Comparison of ENCODE assay signal across 1 cellular context in the genomic region with DNA sequence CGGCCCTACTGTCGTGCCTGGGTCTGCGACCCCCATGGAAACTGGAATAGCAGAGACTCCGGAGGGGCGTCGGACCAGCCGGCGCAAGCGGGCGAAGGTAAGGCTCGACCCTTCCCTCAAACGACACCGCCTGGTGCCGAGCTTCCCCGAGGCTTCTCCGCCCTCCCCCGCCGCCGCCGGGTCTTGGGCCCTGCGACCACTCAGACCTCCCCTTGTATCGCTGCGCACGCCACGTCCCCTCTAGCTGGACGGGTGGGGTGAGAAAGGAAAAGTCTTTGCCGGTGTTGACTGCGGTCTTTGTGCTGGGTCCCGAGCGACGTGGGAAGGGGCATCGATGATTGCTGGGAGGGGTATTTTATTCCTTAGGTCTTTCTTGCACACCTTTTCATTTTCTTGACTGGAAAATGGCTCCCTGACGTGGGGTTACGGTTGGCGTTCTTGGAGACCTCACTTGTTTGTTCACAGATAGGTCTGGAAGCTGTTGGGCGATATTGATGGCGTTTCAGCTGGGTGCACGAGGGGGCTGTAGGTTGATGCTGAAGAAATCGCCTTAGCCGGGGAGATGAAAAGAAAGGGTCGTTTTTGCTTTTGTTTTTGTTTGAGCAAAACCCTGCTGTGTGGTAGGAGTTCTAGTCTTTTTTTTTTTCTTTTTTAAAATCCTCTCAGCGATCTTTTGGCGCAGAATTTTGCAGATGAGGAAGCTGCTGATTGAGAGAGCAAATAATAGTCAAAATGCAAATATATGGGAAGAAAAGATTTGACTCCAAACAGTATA.
TF ChIP-seq lines count a peak whose summit lies in the region.

No MANE protein-coding gene starts in this region.

TF ChIP-seq in K562, 482 proteins besides CTCF, POLR2A, EP300 and RAD21 (continued from another document and continues in another):
- no peak for TF ChIP-seq HDAC8 (tag; IDR thresholded peaks at IDR 0.05)
- no peak for TF ChIP-seq ZNF124 (CRISPR knock-in tag; IDR thresholded peaks at IDR 0.05)
- no peak for TF ChIP-seq HOXB6 (CRISPR knock-in tag; IDR thresholded peaks at IDR 0.05; ENCODE audit: borderline replicate concordance)
- peak; percentile 50 for TF ChIP-seq RBBP5 (IDR thresholded peaks at IDR 0.05; ENCODE audit: borderline replicate concordance, insufficient read depth, low read length, poor library complexity, severe bottlenecking)
- TF ChIP-seq, protein P1, sequence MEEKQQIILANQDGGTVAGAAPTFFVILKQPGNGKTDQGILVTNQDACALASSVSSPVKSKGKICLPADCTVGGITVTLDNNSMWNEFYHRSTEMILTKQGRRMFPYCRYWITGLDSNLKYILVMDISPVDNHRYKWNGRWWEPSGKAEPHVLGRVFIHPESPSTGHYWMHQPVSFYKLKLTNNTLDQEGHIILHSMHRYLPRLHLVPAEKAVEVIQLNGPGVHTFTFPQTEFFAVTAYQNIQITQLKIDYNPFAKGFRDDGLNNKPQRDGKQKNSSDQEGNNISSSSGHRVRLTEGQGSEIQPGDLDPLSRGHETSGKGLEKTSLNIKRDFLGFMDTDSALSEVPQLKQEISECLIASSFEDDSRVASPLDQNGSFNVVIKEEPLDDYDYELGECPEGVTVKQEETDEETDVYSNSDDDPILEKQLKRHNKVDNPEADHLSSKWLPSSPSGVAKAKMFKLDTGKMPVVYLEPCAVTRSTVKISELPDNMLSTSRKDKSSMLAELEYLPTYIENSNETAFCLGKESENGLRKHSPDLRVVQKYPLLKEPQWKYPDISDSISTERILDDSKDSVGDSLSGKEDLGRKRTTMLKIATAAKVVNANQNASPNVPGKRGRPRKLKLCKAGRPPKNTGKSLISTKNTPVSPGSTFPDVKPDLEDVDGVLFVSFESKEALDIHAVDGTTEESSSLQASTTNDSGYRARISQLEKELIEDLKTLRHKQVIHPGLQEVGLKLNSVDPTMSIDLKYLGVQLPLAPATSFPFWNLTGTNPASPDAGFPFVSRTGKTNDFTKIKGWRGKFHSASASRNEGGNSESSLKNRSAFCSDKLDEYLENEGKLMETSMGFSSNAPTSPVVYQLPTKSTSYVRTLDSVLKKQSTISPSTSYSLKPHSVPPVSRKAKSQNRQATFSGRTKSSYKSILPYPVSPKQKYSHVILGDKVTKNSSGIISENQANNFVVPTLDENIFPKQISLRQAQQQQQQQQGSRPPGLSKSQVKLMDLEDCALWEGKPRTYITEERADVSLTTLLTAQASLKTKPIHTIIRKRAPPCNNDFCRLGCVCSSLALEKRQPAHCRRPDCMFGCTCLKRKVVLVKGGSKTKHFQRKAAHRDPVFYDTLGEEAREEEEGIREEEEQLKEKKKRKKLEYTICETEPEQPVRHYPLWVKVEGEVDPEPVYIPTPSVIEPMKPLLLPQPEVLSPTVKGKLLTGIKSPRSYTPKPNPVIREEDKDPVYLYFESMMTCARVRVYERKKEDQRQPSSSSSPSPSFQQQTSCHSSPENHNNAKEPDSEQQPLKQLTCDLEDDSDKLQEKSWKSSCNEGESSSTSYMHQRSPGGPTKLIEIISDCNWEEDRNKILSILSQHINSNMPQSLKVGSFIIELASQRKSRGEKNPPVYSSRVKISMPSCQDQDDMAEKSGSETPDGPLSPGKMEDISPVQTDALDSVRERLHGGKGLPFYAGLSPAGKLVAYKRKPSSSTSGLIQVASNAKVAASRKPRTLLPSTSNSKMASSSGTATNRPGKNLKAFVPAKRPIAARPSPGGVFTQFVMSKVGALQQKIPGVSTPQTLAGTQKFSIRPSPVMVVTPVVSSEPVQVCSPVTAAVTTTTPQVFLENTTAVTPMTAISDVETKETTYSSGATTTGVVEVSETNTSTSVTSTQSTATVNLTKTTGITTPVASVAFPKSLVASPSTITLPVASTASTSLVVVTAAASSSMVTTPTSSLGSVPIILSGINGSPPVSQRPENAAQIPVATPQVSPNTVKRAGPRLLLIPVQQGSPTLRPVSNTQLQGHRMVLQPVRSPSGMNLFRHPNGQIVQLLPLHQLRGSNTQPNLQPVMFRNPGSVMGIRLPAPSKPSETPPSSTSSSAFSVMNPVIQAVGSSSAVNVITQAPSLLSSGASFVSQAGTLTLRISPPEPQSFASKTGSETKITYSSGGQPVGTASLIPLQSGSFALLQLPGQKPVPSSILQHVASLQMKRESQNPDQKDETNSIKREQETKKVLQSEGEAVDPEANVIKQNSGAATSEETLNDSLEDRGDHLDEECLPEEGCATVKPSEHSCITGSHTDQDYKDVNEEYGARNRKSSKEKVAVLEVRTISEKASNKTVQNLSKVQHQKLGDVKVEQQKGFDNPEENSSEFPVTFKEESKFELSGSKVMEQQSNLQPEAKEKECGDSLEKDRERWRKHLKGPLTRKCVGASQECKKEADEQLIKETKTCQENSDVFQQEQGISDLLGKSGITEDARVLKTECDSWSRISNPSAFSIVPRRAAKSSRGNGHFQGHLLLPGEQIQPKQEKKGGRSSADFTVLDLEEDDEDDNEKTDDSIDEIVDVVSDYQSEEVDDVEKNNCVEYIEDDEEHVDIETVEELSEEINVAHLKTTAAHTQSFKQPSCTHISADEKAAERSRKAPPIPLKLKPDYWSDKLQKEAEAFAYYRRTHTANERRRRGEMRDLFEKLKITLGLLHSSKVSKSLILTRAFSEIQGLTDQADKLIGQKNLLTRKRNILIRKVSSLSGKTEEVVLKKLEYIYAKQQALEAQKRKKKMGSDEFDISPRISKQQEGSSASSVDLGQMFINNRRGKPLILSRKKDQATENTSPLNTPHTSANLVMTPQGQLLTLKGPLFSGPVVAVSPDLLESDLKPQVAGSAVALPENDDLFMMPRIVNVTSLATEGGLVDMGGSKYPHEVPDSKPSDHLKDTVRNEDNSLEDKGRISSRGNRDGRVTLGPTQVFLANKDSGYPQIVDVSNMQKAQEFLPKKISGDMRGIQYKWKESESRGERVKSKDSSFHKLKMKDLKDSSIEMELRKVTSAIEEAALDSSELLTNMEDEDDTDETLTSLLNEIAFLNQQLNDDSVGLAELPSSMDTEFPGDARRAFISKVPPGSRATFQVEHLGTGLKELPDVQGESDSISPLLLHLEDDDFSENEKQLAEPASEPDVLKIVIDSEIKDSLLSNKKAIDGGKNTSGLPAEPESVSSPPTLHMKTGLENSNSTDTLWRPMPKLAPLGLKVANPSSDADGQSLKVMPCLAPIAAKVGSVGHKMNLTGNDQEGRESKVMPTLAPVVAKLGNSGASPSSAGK (IDR thresholded peaks at IDR 0.05), result peak; percentile 26; the same call in 1 of the 2 replicates
- TF ChIP-seq, protein P2, sequence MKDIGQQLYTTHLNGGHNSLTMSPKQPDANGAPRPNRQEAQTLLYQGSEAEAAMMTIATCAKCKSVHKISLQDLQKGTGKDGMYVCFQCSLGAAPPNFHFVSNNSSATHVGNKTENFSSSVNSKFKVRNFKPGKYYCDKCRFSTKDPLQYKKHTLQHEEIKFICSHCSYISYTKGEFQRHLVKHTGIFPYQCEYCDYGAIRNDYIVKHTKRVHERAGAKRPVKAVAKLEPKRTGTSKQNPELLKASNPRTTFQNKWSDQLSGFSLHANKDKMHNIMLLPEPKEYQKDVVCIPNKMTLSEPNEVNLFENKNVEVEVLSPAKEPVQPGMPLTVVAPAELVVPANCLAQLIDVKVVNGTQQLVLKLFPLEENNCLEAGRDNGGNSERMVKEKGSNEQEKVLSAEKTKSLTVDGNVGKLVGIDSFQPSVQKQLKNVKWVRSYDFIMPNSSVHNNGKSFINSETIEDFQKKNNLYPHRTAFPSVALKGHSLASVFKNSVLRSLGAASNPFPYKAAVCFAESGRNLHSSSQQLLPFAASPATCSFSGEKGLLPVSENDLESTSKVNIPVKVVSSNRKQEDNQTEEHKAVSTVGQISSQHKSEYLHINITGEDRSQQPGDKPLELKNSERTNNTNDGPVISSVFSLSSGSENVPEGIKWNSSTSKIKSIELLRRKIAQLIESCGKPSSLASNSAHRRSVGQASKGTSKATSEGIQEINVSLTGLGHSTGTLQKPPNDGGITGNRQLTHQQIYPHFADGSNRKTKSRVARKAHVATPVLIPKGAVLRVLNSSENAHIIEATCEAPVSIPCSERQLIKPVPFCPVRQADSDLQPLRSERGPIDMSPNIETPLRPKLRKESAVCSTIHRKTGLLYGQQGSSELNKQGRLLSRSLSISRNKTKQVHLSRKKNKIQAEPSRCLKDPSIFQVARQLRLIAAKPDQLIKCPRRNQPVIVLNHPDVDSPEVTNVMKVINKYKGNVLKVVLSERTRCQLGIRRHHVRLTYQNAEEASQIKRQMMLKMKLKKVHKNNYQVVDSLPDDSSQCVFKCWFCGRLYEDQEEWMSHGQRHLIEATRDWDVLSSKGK (CRISPR knock-in tag; IDR thresholded peaks at IDR 0.05), result no peak
- TF ChIP-seq FOXK1 (CRISPR knock-in tag; IDR thresholded peaks at IDR 0.05; ENCODE audit: borderline replicate concordance), result no peak
- TF ChIP-seq RBM25 (IDR thresholded peaks at IDR 0.05; ENCODE audit: low read depth, low read length, severe bottlenecking), result no peak
- TF ChIP-seq ADNP (tag; IDR thresholded peaks at IDR 0.05), result no peak
- TF ChIP-seq, protein P3, sequence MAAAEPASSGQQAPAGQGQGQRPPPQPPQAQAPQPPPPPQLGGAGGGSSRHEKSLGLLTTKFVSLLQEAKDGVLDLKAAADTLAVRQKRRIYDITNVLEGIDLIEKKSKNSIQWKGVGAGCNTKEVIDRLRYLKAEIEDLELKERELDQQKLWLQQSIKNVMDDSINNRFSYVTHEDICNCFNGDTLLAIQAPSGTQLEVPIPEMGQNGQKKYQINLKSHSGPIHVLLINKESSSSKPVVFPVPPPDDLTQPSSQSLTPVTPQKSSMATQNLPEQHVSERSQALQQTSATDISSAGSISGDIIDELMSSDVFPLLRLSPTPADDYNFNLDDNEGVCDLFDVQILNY (CRISPR knock-in tag; IDR thresholded peaks at IDR 0.05), result 0 out of 2 replicates have a peak, but pooled peaks have one; percentile 36
- TF ChIP-seq KDM1A (IDR thresholded peaks at IDR 0.05), result no peak
- TF ChIP-seq CC2D1A (IDR thresholded peaks at IDR 0.05), result no peak
- no peak for TF ChIP-seq SMAD3 (CRISPR knock-in tag; conservative IDR thresholded peaks at IDR 0.05)
- no peak for TF ChIP-seq JUN (IDR thresholded peaks at IDR 0.05; ENCODE audit: borderline replicate concordance, low read depth, low read length)
- no peak for TF ChIP-seq JUN (CRISPR knock-in tag; IDR thresholded peaks at IDR 0.05; ENCODE audit: borderline replicate concordance)
- no peak for TF ChIP-seq SMAD1 (IDR thresholded peaks at IDR 0.05; ENCODE audit: low read depth, low read length, partially characterized antibody)
- no peak for TF ChIP-seq SETDB1 (IDR thresholded peaks at IDR 0.05; ENCODE audit: low read length)
- TF ChIP-seq TOE1 (IDR thresholded peaks at IDR 0.05; ENCODE audit: borderline replicate concordance), result no peak
- 0 out of 2 replicates have a peak, but pooled peaks have one; percentile 53 for TF ChIP-seq TOE1 (CRISPR knock-in tag; IDR thresholded peaks at IDR 0.05; ENCODE audit: borderline replicate concordance, low read depth)
- peak; percentile 85 for TF ChIP-seq ZFX (CRISPR knock-in tag; IDR thresholded peaks at IDR 0.05)
- no peak for TF ChIP-seq CREBBP (IDR thresholded peaks at IDR 0.05; ENCODE audit: low read depth, low read length)
- TF ChIP-seq CHD1 (IDR thresholded peaks at IDR 0.05; ENCODE audit: low read length), result peak; percentile 68
- peak; percentile 85; the same call in 1 of the 2 replicates for TF ChIP-seq HDGF (IDR thresholded peaks at IDR 0.05)
- TF ChIP-seq, protein P4, sequence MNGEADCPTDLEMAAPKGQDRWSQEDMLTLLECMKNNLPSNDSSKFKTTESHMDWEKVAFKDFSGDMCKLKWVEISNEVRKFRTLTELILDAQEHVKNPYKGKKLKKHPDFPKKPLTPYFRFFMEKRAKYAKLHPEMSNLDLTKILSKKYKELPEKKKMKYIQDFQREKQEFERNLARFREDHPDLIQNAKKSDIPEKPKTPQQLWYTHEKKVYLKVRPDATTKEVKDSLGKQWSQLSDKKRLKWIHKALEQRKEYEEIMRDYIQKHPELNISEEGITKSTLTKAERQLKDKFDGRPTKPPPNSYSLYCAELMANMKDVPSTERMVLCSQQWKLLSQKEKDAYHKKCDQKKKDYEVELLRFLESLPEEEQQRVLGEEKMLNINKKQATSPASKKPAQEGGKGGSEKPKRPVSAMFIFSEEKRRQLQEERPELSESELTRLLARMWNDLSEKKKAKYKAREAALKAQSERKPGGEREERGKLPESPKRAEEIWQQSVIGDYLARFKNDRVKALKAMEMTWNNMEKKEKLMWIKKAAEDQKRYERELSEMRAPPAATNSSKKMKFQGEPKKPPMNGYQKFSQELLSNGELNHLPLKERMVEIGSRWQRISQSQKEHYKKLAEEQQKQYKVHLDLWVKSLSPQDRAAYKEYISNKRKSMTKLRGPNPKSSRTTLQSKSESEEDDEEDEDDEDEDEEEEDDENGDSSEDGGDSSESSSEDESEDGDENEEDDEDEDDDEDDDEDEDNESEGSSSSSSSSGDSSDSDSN (IDR thresholded peaks at IDR 0.05; ENCODE audit: borderline replicate concordance in 1 of 2, low read depth in 2 of 2, low read length in 2 of 2), result 0 out of 4 replicates have a peak, but pooled peaks of 1 of the 2 experiments have one; percentile 53
- TF ChIP-seq ZNF561 (CRISPR knock-in tag; conservative IDR thresholded peaks at IDR 0.05), result no peak
